In the genomic region with DNA sequence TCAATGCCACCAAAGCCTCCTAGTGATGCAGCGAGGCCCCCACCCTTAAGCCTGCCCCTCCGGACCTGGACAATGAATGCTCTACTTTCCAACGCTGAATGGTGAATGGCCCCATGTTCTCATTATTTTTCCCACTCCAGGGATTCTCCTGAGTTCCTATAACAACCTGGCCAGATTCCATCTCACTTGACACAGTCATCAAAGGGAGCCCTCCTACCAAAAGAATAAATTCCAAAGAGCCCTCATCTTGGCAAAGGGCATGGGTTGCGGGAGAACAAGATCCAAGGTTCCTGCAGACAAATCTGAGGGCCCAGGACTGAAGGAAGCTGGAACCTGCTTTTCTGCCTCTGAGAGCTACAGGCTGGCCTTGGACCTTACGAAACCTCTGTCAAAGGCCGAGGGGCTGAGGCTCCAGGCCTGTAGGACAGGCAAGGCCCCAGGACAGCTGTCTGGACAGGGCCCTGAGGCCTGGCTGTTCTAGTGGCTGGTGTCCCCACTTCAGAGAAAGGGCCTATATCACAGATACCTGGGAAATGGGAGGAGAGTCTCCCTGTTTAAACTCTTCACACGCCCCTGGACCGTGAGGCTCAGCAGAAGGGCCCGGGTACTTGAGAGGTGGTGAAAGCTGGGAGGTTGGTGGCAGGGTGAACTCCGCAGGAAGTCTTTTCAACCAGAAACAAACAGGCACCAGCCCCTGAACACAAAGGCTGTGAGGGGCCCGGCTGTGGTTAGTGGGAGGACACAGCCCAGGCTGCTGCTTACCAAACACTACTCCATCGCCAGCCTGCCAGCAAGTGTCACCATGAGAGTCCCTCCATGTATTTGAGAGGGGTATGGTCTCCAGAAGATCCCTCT, we compare ENCODE assay signal across 1 cellular context.
TF ChIP-seq lines count a peak whose summit lies in the region.

No MANE protein-coding gene starts in this region.

TF ChIP-seq in HepG2, 621 proteins besides CTCF, POLR2A, EP300 and RAD21 (continued from another document):
- TF ChIP-seq TFAP4 (IDR thresholded peaks at IDR 0.05; ENCODE audit: borderline replicate concordance, low read depth), result peak; percentile 68
- TF ChIP-seq ZNF552 (CRISPR knock-in tag; IDR thresholded peaks at IDR 0.05; ENCODE audit: borderline replicate concordance), result peak; percentile 43; the same call in 1 of the 2 replicates
- TF ChIP-seq NFKB2 (CRISPR knock-in tag; IDR thresholded peaks at IDR 0.05; ENCODE audit: borderline replicate concordance), result peak; percentile 60; the same call in 1 of the 2 replicates
- TF ChIP-seq, protein P1, sequence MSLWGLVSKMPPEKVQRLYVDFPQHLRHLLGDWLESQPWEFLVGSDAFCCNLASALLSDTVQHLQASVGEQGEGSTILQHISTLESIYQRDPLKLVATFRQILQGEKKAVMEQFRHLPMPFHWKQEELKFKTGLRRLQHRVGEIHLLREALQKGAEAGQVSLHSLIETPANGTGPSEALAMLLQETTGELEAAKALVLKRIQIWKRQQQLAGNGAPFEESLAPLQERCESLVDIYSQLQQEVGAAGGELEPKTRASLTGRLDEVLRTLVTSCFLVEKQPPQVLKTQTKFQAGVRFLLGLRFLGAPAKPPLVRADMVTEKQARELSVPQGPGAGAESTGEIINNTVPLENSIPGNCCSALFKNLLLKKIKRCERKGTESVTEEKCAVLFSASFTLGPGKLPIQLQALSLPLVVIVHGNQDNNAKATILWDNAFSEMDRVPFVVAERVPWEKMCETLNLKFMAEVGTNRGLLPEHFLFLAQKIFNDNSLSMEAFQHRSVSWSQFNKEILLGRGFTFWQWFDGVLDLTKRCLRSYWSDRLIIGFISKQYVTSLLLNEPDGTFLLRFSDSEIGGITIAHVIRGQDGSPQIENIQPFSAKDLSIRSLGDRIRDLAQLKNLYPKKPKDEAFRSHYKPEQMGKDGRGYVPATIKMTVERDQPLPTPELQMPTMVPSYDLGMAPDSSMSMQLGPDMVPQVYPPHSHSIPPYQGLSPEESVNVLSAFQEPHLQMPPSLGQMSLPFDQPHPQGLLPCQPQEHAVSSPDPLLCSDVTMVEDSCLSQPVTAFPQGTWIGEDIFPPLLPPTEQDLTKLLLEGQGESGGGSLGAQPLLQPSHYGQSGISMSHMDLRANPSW (CRISPR knock-in tag; IDR thresholded peaks at IDR 0.05; ENCODE audit: borderline replicate concordance), result no peak
- TF ChIP-seq SMC3 (IDR thresholded peaks at IDR 0.05; ENCODE audit: low read length), result no peak
- TF ChIP-seq KDM5B (CRISPR knock-in tag; IDR thresholded peaks at IDR 0.05; ENCODE audit: borderline replicate concordance), result peak; percentile 13; the same call in 1 of the 2 replicates
- TF ChIP-seq, protein P2, sequence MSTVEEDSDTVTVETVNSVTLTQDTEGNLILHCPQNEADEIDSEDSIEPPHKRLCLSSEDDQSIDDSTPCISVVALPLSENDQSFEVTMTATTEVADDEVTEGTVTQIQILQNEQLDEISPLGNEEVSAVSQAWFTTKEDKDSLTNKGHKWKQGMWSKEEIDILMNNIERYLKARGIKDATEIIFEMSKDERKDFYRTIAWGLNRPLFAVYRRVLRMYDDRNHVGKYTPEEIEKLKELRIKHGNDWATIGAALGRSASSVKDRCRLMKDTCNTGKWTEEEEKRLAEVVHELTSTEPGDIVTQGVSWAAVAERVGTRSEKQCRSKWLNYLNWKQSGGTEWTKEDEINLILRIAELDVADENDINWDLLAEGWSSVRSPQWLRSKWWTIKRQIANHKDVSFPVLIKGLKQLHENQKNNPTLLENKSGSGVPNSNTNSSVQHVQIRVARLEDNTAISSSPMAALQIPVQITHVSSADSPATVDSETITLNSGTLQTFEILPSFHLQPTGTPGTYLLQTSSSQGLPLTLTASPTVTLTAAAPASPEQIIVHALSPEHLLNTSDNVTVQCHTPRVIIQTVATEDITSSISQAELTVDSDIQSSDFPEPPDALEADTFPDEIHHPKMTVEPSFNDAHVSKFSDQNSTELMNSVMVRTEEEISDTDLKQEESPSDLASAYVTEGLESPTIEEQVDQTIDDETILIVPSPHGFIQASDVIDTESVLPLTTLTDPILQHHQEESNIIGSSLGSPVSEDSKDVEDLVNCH (CRISPR knock-in tag; IDR thresholded peaks at IDR 0.05), result no peak
- peak; percentile 81 for TF ChIP-seq HNF4A (CRISPR knock-in tag; IDR thresholded peaks at IDR 0.05)
- TF ChIP-seq, protein P3, sequence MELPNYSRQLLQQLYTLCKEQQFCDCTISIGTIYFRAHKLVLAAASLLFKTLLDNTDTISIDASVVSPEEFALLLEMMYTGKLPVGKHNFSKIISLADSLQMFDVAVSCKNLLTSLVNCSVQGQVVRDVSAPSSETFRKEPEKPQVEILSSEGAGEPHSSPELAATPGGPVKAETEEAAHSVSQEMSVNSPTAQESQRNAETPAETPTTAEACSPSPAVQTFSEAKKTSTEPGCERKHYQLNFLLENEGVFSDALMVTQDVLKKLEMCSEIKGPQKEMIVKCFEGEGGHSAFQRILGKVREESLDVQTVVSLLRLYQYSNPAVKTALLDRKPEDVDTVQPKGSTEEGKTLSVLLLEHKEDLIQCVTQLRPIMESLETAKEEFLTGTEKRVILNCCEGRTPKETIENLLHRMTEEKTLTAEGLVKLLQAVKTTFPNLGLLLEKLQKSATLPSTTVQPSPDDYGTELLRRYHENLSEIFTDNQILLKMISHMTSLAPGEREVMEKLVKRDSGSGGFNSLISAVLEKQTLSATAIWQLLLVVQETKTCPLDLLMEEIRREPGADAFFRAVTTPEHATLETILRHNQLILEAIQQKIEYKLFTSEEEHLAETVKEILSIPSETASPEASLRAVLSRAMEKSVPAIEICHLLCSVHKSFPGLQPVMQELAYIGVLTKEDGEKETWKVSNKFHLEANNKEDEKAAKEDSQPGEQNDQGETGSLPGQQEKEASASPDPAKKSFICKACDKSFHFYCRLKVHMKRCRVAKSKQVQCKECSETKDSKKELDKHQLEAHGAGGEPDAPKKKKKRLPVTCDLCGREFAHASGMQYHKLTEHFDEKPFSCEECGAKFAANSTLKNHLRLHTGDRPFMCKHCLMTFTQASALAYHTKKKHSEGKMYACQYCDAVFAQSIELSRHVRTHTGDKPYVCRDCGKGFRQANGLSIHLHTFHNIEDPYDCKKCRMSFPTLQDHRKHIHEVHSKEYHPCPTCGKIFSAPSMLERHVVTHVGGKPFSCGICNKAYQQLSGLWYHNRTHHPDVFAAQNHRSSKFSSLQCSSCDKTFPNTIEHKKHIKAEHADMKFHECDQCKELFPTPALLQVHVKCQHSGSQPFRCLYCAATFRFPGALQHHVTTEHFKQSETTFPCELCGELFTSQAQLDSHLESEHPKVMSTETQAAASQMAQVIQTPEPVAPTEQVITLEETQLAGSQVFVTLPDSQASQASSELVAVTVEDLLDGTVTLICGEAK (IDR thresholded peaks at IDR 0.05), result no peak
- TF ChIP-seq, protein P3 (CRISPR knock-in tag; IDR thresholded peaks at IDR 0.05), result 0 out of 2 replicates have a peak, but pooled peaks have one; percentile 14
- peak; percentile 83 for TF ChIP-seq ZNF407 (CRISPR knock-in tag; IDR thresholded peaks at IDR 0.05; ENCODE audit: not compliant biosample characterization)
- TF ChIP-seq ZNF225 (CRISPR knock-in tag; IDR thresholded peaks at IDR 0.05), result no peak
- no peak for TF ChIP-seq ZSCAN29 (CRISPR knock-in tag; conservative IDR thresholded peaks at IDR 0.05)
- TF ChIP-seq, protein P4, sequence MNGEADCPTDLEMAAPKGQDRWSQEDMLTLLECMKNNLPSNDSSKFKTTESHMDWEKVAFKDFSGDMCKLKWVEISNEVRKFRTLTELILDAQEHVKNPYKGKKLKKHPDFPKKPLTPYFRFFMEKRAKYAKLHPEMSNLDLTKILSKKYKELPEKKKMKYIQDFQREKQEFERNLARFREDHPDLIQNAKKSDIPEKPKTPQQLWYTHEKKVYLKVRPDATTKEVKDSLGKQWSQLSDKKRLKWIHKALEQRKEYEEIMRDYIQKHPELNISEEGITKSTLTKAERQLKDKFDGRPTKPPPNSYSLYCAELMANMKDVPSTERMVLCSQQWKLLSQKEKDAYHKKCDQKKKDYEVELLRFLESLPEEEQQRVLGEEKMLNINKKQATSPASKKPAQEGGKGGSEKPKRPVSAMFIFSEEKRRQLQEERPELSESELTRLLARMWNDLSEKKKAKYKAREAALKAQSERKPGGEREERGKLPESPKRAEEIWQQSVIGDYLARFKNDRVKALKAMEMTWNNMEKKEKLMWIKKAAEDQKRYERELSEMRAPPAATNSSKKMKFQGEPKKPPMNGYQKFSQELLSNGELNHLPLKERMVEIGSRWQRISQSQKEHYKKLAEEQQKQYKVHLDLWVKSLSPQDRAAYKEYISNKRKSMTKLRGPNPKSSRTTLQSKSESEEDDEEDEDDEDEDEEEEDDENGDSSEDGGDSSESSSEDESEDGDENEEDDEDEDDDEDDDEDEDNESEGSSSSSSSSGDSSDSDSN (CRISPR knock-in tag; IDR thresholded peaks at IDR 0.05), result peak; percentile 83
- TF ChIP-seq ZNF761 (CRISPR knock-in tag; conservative IDR thresholded peaks at IDR 0.05), result no peak
